ENCODE assay signal across 19 cellular contexts in the genomic region with DNA sequence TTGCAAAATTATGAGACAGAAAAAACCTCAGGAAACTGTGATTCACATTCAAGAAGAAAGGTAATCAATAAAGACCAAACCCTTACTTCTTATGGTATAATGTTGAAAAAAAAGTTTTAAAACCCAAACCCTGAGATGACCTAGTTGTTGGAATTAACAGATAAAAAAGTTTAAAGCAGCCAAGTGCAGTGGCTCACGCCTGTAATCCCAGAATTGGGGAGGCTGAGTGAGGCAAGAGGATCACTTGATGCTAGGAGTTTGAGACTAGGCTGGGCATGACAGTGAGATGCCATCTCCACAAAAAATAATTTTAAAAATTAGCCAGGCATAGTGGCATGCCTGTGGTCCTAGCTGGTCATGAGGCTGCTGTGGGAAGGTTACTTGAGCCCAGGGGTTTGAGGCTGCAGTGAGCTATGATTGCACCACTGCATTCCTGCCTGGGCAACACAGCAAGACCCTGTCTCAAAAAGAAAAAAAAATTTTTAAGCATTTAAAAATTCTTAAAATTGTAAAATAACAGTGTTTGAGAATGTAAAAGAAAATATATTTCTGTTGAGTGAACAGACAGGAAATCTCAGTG.
DNase-seq lines count a peak whose midpoint lies in the region; ATAC-seq and TF ChIP-seq lines count a peak whose summit lies in the region.
"Had no signal": no experiment of that assay in that cellular context is flagged by ENCODE, and none has a peak within 500 bp of the region (broad histone marks: within the 10 kb centered on the region; RNA-seq: fewer than 3 reads in every experiment).

No MANE protein-coding gene starts in this region.

- H3K27me3 Mint-ChIP-seq in activated CD4-positive, alpha-beta T cell treated with anti-CD3 and anti-CD28 coated beads, Interleukin-2, amount 10 ng/mL, durations not matched to agents 24 days and 14 days, result peaks cover 9% of the 10 kb centered on the region

- H3K27ac ChIP-seq in left ventricle myocardium inferior (replicated peaks), result peak overlapping the region; percentile 43
- peak overlapping the region in 3 of 12 donors; percentile 20 to 57 (median 44) for H3K27ac ChIP-seq in heart left ventricle
- no peak overlapping the region for H3K27ac ChIP-seq in esophagus muscularis mucosa (replicated peaks in 1 of 4)
- H3K27ac ChIP-seq in stomach, result no peak overlapping the region
- H3K27ac ChIP-seq: 22Rv1, BLaER1, C4-2B had no signal

- DNase-seq in activated CD4-positive, alpha-beta T cell treated with anti-CD3 and anti-CD28 coated beads, Interleukin-2, amount 10 ng/mL, durations not matched to agents 24 days and 14 days, result peak; percentile 14
- no peak for DNase-seq in activated CD4-positive, alpha-beta T cell treated with anti-CD3 and anti-CD28 coated beads, Interleukin-2, amount 50 U/mL, for 48 hours
- no peak for DNase-seq in left ventricle myocardium inferior
- DNase-seq in heart left ventricle, result no peak
- peak; percentile 45 for DNase-seq in esophagus muscularis mucosa (ENCODE audit: extremely low spot score)
- no peak for DNase-seq in sciatic nerve (ENCODE audit: low spot score)
- DNase-seq in stomach, result no peak
- DNase-seq in activated gamma-delta T cell treated with Interleukin-2 at 50 U/mL for 16 hours, result no peak
- DNase-seq: Caco-2; CD4-positive, CD25-positive, alpha-beta regulatory T cell; CD8-positive, alpha-beta T cell; DMS153; DND-41; GOT3 had no signal

- no peaks in the 10 kb centered on the region for H3K9me3 Mint-ChIP-seq in activated CD4-positive, alpha-beta T cell treated with anti-CD3 and anti-CD28 coated beads, Interleukin-2, amount 10 ng/mL, durations not matched to agents 24 days and 14 days

- TF ChIP-seq CTCF in left ventricle myocardium inferior (IDR thresholded peaks at IDR 0.05; ENCODE audit: borderline replicate concordance) (no peak), heart left ventricle (IDR thresholded peaks at IDR 0.05) (no peak), esophagus muscularis mucosa (IDR thresholded peaks at IDR 0.05) (no peak), stomach (IDR thresholded peaks at IDR 0.05) (no peak)

- H3K27me3 ChIP-seq in left ventricle myocardium inferior (ENCODE audit: low read depth), result no peaks in the 10 kb centered on the region
- H3K27me3 ChIP-seq in heart left ventricle, result no peaks in the 10 kb centered on the region
- H3K27me3 ChIP-seq in esophagus muscularis mucosa, result no peaks in the 10 kb centered on the region
- no peaks in the 10 kb centered on the region for H3K27me3 ChIP-seq in stomach
- H3K27me3 ChIP-seq: BLaER1 had no signal

- intact Hi-C loops in activated CD4-positive, alpha-beta T cell treated with anti-CD3 and anti-CD28 coated beads, Interleukin-2, amount 10 ng/mL, durations not matched to agents 24 days and 14 days (cut with micrococcal nuclease), result no loop called here
- intact Hi-C loops in left ventricle myocardium inferior (cut with micrococcal nuclease) (no loop called here), heart left ventricle (cut with DNase I) (no loop called here), esophagus muscularis mucosa (cut with DNase I) (no loop called here), sciatic nerve (cut with DNase I) (no loop called here), stomach (cut with DNase I; ENCODE audit: low total_unique reads) (no loop called here)

- H3K4me1 Mint-ChIP-seq in activated CD4-positive, alpha-beta T cell treated with anti-CD3 and anti-CD28 coated beads, Interleukin-2, amount 10 ng/mL, durations not matched to agents 24 days and 14 days, result peaks cover 2% of the 10 kb centered on the region
- H3K4me1 Mint-ChIP-seq: B cell had no signal

- H3K36me3 ChIP-seq in left ventricle myocardium inferior, result no peaks in the 10 kb centered on the region
- H3K36me3 ChIP-seq in heart left ventricle, result no peaks in the 10 kb centered on the region
- no peaks in the 10 kb centered on the region for H3K36me3 ChIP-seq in esophagus muscularis mucosa
- no peaks in the 10 kb centered on the region for H3K36me3 ChIP-seq in stomach
- H3K36me3 ChIP-seq: BLaER1, HAP-1 had no signal

- H3K4me3 Mint-ChIP-seq in activated CD4-positive, alpha-beta T cell treated with anti-CD3 and anti-CD28 coated beads, Interleukin-2, amount 10 ng/mL, durations not matched to agents 24 days and 14 days, result no peak overlapping the region
- H3K4me3 Mint-ChIP-seq: B cell; CD4-positive, CD25-positive, alpha-beta regulatory T cell; CD8-positive, alpha-beta T cell had no signal

- H3K36me3 Mint-ChIP-seq in activated CD4-positive, alpha-beta T cell treated with anti-CD3 and anti-CD28 coated beads, Interleukin-2, amount 10 ng/mL, durations not matched to agents 24 days and 14 days (ENCODE audit: low read depth), result no peaks in the 10 kb centered on the region
- H3K36me3 Mint-ChIP-seq: CD4-positive, CD25-positive, alpha-beta regulatory T cell; CD8-positive, alpha-beta T cell had no signal

- WGBS in heart left ventricle, 4 donors, result 76 to 88% (median 78%) methylated on average over 1 of the region's 1 CpG
- 73% methylated on average over 1 of the region's 1 CpG for WGBS in esophagus muscularis mucosa
- 65 to 92% (median 87%) methylated on average over 1 of the region's 1 CpG for WGBS in stomach, 5 donors

- no peak for ATAC-seq in heart left ventricle
- ATAC-seq in sciatic nerve, result peak; percentile 61
- ATAC-seq: CD8-positive, alpha-beta T cell had no signal

- peaks cover 12% of the 10 kb centered on the region for H3K4me1 ChIP-seq in left ventricle myocardium inferior
- H3K4me1 ChIP-seq in heart left ventricle, result peaks cover 0 to 24% (median 8%) of the 10 kb centered on the region in 12 donors
- peaks cover 0 to 11% (median 3%) of the 10 kb centered on the region in 4 donors for H3K4me1 ChIP-seq in esophagus muscularis mucosa
- H3K4me1 ChIP-seq in stomach, result peaks cover 0 to 6% (median 3%) of the 10 kb centered on the region in 4 donors
- H3K4me1 ChIP-seq: BLaER1, Caco-2, HAP-1 had no signal

- H3K9me3 ChIP-seq in left ventricle myocardium inferior (replicated peaks), result no peaks in the 10 kb centered on the region
- H3K9me3 ChIP-seq in heart left ventricle, result peaks cover 0 to 2% (median 0%) of the 10 kb centered on the region in 12 donors
- no peaks in the 10 kb centered on the region for H3K9me3 ChIP-seq in esophagus muscularis mucosa
- H3K9me3 ChIP-seq in stomach, result no peaks in the 10 kb centered on the region
- H3K9me3 ChIP-seq: BLaER1, Caco-2, HAP-1 had no signal

- TF ChIP-seq EP300 in esophagus muscularis mucosa (IDR thresholded peaks at IDR 0.05), result no peak
- no peak for TF ChIP-seq EP300 in stomach (IDR thresholded peaks at IDR 0.05)

- H3K4me3 ChIP-seq in left ventricle myocardium inferior, result no peak overlapping the region
- H3K4me3 ChIP-seq in heart left ventricle, result no peak overlapping the region
- H3K4me3 ChIP-seq in esophagus muscularis mucosa, result no peak overlapping the region
- no peak overlapping the region for H3K4me3 ChIP-seq in stomach
- H3K4me3 ChIP-seq: BLaER1, HAP-1 had no signal

- H3K27ac Mint-ChIP-seq in activated CD4-positive, alpha-beta T cell treated with anti-CD3 and anti-CD28 coated beads, Interleukin-2, amount 10 ng/mL, durations not matched to agents 24 days and 14 days, result no peak overlapping the region
- H3K27ac Mint-ChIP-seq: B cell; CD8-positive, alpha-beta T cell had no signal

- TF ChIP-seq POLR2A in heart left ventricle (IDR thresholded peaks at IDR 0.05) (no peak), esophagus muscularis mucosa (IDR thresholded peaks at IDR 0.05; ENCODE audit: low read depth) (no peak), stomach (IDR thresholded peaks at IDR 0.05) (no peak)

Comparison
In these comparisons a context has a peak if more than half of its experiments do, and no peak if none do; other contexts are left out.
1. DNase-seq: peak in activated CD4-positive, alpha-beta T cell treated with anti-CD3 and anti-CD28 coated beads, Interleukin-2, amount 10 ng/mL, durations not matched to agents 24 days and 14 days (single experiment) and esophagus muscularis mucosa (single experiment); none in activated CD4-positive, alpha-beta T cell treated with anti-CD3 and anti-CD28 coated beads, Interleukin-2, amount 50 U/mL, for 48 hours (0 of 2), left ventricle myocardium inferior (single experiment), heart left ventricle (0 of 5), sciatic nerve (single experiment), stomach (single experiment) and activated gamma-delta T cell treated with Interleukin-2 at 50 U/mL for 16 hours (single experiment).